In the genomic region with DNA sequence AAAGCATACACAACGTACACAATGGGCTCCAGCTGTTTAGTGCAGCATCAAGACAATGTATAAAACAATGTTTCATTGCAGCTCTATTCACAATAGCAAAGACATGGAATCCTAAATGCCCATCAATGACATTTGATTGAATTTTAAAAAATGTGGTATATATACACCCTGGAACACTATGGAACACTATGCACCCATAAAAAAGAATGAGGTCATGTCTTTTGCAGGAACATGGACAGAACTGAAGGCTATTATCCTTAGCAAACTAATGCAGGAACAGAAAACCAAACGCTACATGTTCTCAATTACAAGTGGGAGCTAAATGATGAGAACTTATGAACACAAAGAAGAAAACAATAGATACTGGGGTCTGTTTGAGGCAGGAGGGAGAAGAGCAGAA, we compare ENCODE assay signal across 2 cellular contexts.
A peak's percentile ranks its signal among the peaks of the same experiment; 100 is the strongest.
TF ChIP-seq lines count a peak whose summit lies in the region.

No MANE protein-coding gene starts in this region.

TF ChIP-seq in HepG2, 621 proteins besides CTCF, POLR2A, EP300 and RAD21 (continued from another document):
- 0 out of 2 replicates have a peak, but pooled peaks have one; percentile 30 for TF ChIP-seq ATF7 (IDR thresholded peaks at IDR 0.05)
- TF ChIP-seq ATF7 (CRISPR knock-in tag; IDR thresholded peaks at IDR 0.05), result no peak

TF ChIP-seq in HEK293, 187 proteins besides CTCF, POLR2A, EP300 and RAD21 (continued from another document):
- peak; percentile 61; the same call in 1 of the 2 replicates for TF ChIP-seq ZNF146 (tag by site-specific recombination; IDR thresholded peaks at IDR 0.05)
